8 cellular contexts compared by ENCODE assay signal in the genomic region with DNA sequence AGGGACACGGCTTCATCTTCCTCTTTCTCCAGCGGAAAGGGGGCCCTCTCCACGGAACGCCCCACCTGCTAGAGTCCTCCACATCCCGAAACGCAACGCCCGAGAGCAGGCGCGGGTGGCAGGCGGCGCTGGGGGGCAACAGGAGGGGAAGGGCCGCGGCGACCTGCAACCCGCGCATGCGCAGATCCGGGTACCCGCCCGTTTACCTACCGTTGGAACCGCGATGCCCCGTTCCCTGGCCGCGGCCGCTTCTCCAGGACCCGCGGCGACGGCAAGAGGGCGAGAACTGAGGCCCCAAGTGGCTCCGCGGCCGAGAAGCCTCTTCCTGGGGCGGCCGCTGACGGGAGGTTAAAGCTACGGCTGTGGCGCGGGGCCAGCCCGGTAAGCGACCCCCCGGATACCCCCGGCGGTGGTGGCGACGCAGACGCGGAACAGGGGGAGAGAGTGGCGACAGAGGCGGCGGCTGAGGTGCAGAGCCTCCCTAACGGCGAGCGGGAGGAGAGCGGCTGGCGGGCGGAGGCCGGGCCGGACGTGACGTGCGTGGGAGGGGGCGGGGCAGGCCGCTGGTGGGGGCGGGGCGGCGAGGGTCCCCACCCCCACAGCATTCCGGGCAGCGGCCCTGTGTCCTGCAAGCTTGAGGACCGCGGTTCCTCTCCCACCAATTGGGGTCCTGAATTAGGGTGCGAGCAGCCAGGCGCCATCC. TPM values are rescaled to one million over a fixed set of nuclear protein-coding genes. Genes with fewer than 3 reads are reported as not detected.
DNase-seq lines count a peak whose midpoint lies in the region; ATAC-seq and TF ChIP-seq lines count a peak whose summit lies in the region.

A gene (minus strand): TSS at position 508 of the 703 bp plus-strand sequence. CDS start 13,968 bp downstream, outside the sequence.

- peaks cover 5% of the 10 kb centered on the region in 2 donors for H3K4me1 ChIP-seq in uterus

- no peaks in the 10 kb centered on the region for H3K9me3 ChIP-seq in uterus

- 0 to 1% (median 0%) methylated on average over 49 to 76 of the region's 76 CpGs for WGBS in adipose tissue, 3 donors

- H3K36me3 ChIP-seq in uterus = no peaks in the 10 kb centered on the region

- H3K4me3 ChIP-seq in uterus = peak within 1 kb of the TSS; percentile 94 to 100

- TF ChIP-seq POLR2A in GM10847 (IDR thresholded peaks at IDR 0.05; ENCODE audit: extremely low read depth, insufficient read length) = peak; percentile 88
- peak; percentile 44 to 81 for TF ChIP-seq POLR2A in uterus (IDR thresholded peaks at IDR 0.05)

- intact Hi-C loops in left cardiac atrium (cut with DNase I) = loop anchor here in 1 of 2 donors (10.0 kb wide), 1 partner anchor 102 kb away; a partner anchor contains a TSS
- intact Hi-C loops in uterus (cut with DNase I; ENCODE audit: low total_unique reads) = no loop called here

- DNase-seq in NCI-H1092 treated with DMSO at 0.1 percent for 48 hours (lab: John Stamatoyannopoulos, UW) (peak; percentile 73), T-helper 1 cell (peak; percentile 74 to 87 (median 75)), left cardiac atrium (peak; percentile 84), pulmonary artery endothelial cell (ENCODE audit: low read depth, low spot score) (no peak), uterus (peak; percentile 72 to 79)

- H3K27me3 ChIP-seq in uterus = no peaks in the 10 kb centered on the region

- TF ChIP-seq CTCF in uterus (IDR thresholded peaks at IDR 0.05) = no peak

- peak; percentile 56 for ATAC-seq in HG02610 (IDR thresholded peaks at IDR 0.05; ENCODE audit: unreplicated experiment)
- peak; percentile 95 to 96 for ATAC-seq in left cardiac atrium

- H3K27ac ChIP-seq in adipose tissue (ENCODE audit: low read depth, low read length) (peak within 1 kb of the TSS; percentile 95), uterus (peak within 1 kb of the TSS; percentile 99)

RNA-seq across cellular contexts. Expression of the gene that starts here (rescaled TPM):
- polyA plus RNA-seq in adipose tissue = 10 to 100 TPM in 1 of 3 donors, 1 to 10 TPM in 2; 4.3 to 15.5 (median 9.7) TPM
- 10 to 100 TPM; 28.1 to 34.7 TPM for total RNA-seq in left cardiac atrium
- 10.4 and 17.0 TPM in 2 replicates for total RNA-seq in pulmonary artery endothelial cell
- total RNA-seq in uterus = 100 to 1,000 TPM in 1 of 4 donors, 10 to 100 TPM in 3; 40.6 to 104 (median 58.1) TPM
